ENCODE assay signal across 12 cellular contexts in the genomic region with DNA sequence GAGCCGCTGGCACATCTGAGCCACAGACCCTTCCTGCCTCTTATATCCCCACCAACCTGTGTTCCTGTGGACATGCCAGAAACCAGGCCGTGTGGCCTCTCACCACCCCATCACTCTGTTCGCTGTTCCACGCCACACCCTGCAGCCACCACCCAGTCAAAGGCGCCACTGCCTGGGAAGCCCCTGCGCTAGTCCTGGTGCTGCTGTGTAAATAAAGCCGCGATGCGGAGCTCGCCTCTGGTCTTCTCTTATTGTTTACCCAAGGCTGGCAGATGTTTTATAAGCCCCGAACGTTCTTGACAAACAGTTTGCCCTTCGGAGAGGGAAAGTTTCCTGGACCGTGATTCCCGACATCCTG.
DNase-seq lines count a peak whose midpoint lies in the region; ATAC-seq, FAIRE-seq and TF ChIP-seq lines count a peak whose summit lies in the region.
"Had no signal": no experiment of that assay in that cellular context is flagged by ENCODE, and none has a peak within 500 bp of the region (broad histone marks: within the 10 kb centered on the region; RNA-seq: fewer than 3 reads in every experiment).

No MANE protein-coding gene starts in this region.

- H3K9me3 ChIP-seq in pancreas (no peaks in the 10 kb centered on the region), GM23248 (ENCODE audit: low read depth) (no peaks in the 10 kb centered on the region)
- H3K9me3 ChIP-seq: thyroid gland had no signal

- intact Hi-C loops in dorsolateral prefrontal cortex (cut with DNase I) (loop anchor here in 1 of 2 donors (10.0 kb wide), 3 partner anchors 108 to 472 kb away; a partner anchor contains a TSS), pancreas (cut with DNase I) (no loop called here)

- H3K4me1 ChIP-seq in pancreas (no peaks in the 10 kb centered on the region), GM23248 (ENCODE audit: insufficient read depth) (peaks cover 6% of the 10 kb centered on the region)

- H3K27ac ChIP-seq in dorsolateral prefrontal cortex (peak overlapping the region in 53 of 59 donors; percentile 5 to 85 (median 70)), pancreas (peak overlapping the region in 1 of 4 donors; percentile 28), GM23248 (no peak overlapping the region)
- H3K27ac ChIP-seq: brain microvascular endothelial cell, thyroid gland had no signal

- no peak for TF ChIP-seq CTCF in dorsolateral prefrontal cortex (IDR thresholded peaks at IDR 0.05 in 54 of 56, conservative IDR thresholded peaks at IDR 0.05 in 2 of 56; ENCODE audit: low read depth in 1 of 56, partially characterized antibody in 56 of 56)
- TF ChIP-seq CTCF in pancreas (IDR thresholded peaks at IDR 0.05) = no peak
- no peak for TF ChIP-seq CTCF in GM13977 (IDR thresholded peaks at IDR 0.05; ENCODE audit: extremely low read depth, insufficient read depth, missing control alignments)

- 62 to 67% methylated on average over 15 of the region's 15 CpGs for WGBS in pancreas, 2 donors
- WGBS in GM23248 (ENCODE audit: low coverage in 1 of 2, low lambda C conversion rate in 2 of 2, missing lambda C conversion rate in 2 of 2), 2 experiments = 85 to 95% methylated on average over 14 to 15 of the region's 15 CpGs

- H2AFZ ChIP-seq in GM23248 = no peak overlapping the region

- no peaks in the 10 kb centered on the region for H3K27me3 ChIP-seq in dorsolateral prefrontal cortex
- no peaks in the 10 kb centered on the region for H3K27me3 ChIP-seq in pancreas
- no peaks in the 10 kb centered on the region for H3K27me3 ChIP-seq in GM23248 (replicated peaks; ENCODE audit: insufficient read depth)
- H3K27me3 ChIP-seq: brain microvascular endothelial cell, thyroid gland had no signal

- H3K9me2 ChIP-seq in GM23248 (ENCODE audit: insufficient read depth) = no peaks in the 10 kb centered on the region

- ATAC-seq in pancreas (peak in 3 of 4 donors; percentile 20 to 49 (median 36)), HG02763 (IDR thresholded peaks at IDR 0.05; ENCODE audit: unreplicated experiment) (no peak)
- ATAC-seq: CD8-positive, alpha-beta T cell had no signal

- H3K4me3 ChIP-seq in dorsolateral prefrontal cortex = peak overlapping the region in 8 of 59 donors; percentile 3 to 34 (median 27)
- H3K4me3 ChIP-seq in pancreas = peak overlapping the region in 1 of 4 donors; percentile 12
- no peak overlapping the region for H3K4me3 ChIP-seq in GM23248
- H3K4me3 ChIP-seq: thyroid gland had no signal

- no peaks in the 10 kb centered on the region for H3K36me3 ChIP-seq in pancreas
- H3K36me3 ChIP-seq in GM23248 (ENCODE audit: low read depth) = no peaks in the 10 kb centered on the region
- H3K36me3 ChIP-seq: brain microvascular endothelial cell, thyroid gland had no signal

- H4K20me1 ChIP-seq in GM23248 (ENCODE audit: insufficient read depth) = no peaks in the 10 kb centered on the region

- in situ Hi-C loops in GM13977 (cut with MboI; ENCODE audit: low pct_unique_long_range_greater_than_20kb, low sequenced_read_pairs, unreplicated experiment) = no loop called here
- in situ Hi-C loops in GM23248 (cut with MboI) = no loop called here

- H3K4me2 ChIP-seq in GM23248 (ENCODE audit: unreplicated experiment) = no peak overlapping the region

- no peak for TF ChIP-seq POLR2A in GM12892 (IDR thresholded peaks at IDR 0.05; ENCODE audit: low read depth, low read length)

- H3F3A ChIP-seq in GM23248 (ENCODE audit: insufficient read depth) = no peaks in the 10 kb centered on the region

- H3K9ac ChIP-seq in GM23248 = no peak overlapping the region

- DNase-seq in DMS53 (lab: John Stamatoyannopoulos, UW) = peak; percentile 77
- DNase-seq in NCI-H345 treated with DMSO at 0.1 percent for 48 hours (lab: John Stamatoyannopoulos, UW; ENCODE audit: unreplicated experiment) = peak; percentile 11
- DNase-seq in dorsolateral prefrontal cortex = peak in 1 of 10 donors; percentile 26
- peak in 1 of 6 donors; percentile 36 for DNase-seq in pancreas
- DNase-seq in GM13977 (ENCODE audit: low spot score) = no peak
- DNase-seq in GM23248 = no peak
- DNase-seq in GM12892 (ENCODE audit: insufficient read length) = no peak
- DNase-seq: brain microvascular endothelial cell; CD8-positive, alpha-beta T cell had no signal

- FAIRE-seq in pancreas (lab: Jason Lieb, UNC) (no peak), GM12892 (lab: Jason Lieb, UNC) (no peak)
- FAIRE-seq: frontal cortex had no signal

- H3K79me2 ChIP-seq in GM23248 (ENCODE audit: insufficient read depth) = no peaks in the 10 kb centered on the region

Comparison
In these comparisons a context has a peak if more than half of its experiments do, and no peak if none do; other contexts are left out.
1. DNase-seq: peak in DMS53 (single experiment) and NCI-H345 treated with DMSO at 0.1 percent for 48 hours (single experiment); none in GM13977 (single experiment), GM23248 (single experiment) and GM12892 (single experiment).